10 cellular contexts compared by ENCODE assay signal in the genomic region with DNA sequence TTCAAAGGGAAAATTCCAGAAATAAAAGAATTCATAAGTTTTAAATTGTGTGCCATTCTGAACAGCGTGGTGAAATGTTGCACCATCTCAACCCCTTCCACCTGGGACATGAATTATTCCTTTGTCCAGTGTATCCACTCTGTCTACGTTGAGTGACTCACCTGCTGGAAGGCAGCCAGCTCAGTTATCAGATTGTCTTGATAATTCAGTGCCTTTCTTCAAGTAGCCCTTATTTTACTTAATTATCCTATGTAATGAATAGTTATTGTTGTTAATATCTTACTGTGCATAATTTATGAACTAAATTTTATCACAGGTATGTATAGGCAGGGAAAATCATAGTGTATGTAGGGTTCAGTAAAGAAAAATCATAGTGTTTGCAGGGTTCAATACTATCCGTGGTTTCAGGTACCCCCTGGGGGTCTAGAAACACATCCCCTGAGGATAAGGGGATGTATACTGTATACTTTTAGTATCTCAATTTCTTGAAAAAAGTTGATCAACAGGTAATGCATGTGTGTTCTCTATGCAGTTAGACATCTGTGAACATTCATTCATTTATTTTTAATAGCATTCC. TPM values are rescaled to one million over a fixed set of nuclear protein-coding genes. Genes with fewer than 3 reads are reported as not detected.
A peak's percentile ranks its signal among the peaks of the same experiment; 100 is the strongest.
DNase-seq lines count a peak whose midpoint lies in the region; ATAC-seq and TF ChIP-seq lines count a peak whose summit lies in the region.
"Had no signal": no experiment of that assay in that cellular context is flagged by ENCODE, and none has a peak within 500 bp of the region (broad histone marks: within the 10 kb centered on the region; RNA-seq: fewer than 3 reads in every experiment).

No MANE protein-coding gene starts in this region.

- no peaks in the 10 kb centered on the region for H3K36me3 Mint-ChIP-seq in natural killer cell

- H3K4me2 ChIP-seq in PC-9 = peak overlapping the region; percentile 73

- no peak overlapping the region for H3K4me3 Mint-ChIP-seq in natural killer cell
- H3K4me3 Mint-ChIP-seq: stimulated activated naive CD8-positive, alpha-beta T cell treated with anti-CD3 and anti-CD28 coated beads, Interleukin-15, Interleukin-2, amounts not matched to agents 100 ng/mL and 50 ng/mL, for 24 hours had no signal

- H3F3A ChIP-seq in PC-9 (ENCODE audit: insufficient read depth, low read depth) = no peaks in the 10 kb centered on the region; the same call in 1 of the 2 replicates

- no peak for TF ChIP-seq EP300 in gastroesophageal sphincter (IDR thresholded peaks at IDR 0.05)

- intact Hi-C loops in PC-9 (cut with micrococcal nuclease; ENCODE audit: unreplicated experiment) (no loop called here), mucosa of descending colon (cut with DNase I, micrococcal nuclease) (no loop called here), ascending aorta (cut with DNase I) (no loop called here), natural killer cell (cut with micrococcal nuclease) (no loop called here)

- TF ChIP-seq POLR2A in gastroesophageal sphincter (IDR thresholded peaks at IDR 0.05) = no peak

- CTCF ChIA-PET in PC-9 (lab: Charles Lee) = interaction anchor here (0.6 kb wide), 1 partner anchor 1682 kb away, joined by 3 read pairs; no protein-coding TSS in a partner anchor

- H3K27ac ChIP-seq in PC-9 (peak overlapping the region; percentile 85), ascending aorta (no peak overlapping the region), caudate nucleus (ENCODE audit: low read depth, low read length) (no peak overlapping the region), gastroesophageal sphincter (no peak overlapping the region)
- H3K27ac ChIP-seq: SJSA1 had no signal

- H3K9me3 ChIP-seq in PC-9 (ENCODE audit: insufficient read depth, low read depth) (peaks cover 7% of the 10 kb centered on the region; the same call in 1 of the 2 replicates), mucosa of descending colon (no peaks in the 10 kb centered on the region), ascending aorta (no peaks in the 10 kb centered on the region), gastroesophageal sphincter (no peaks in the 10 kb centered on the region)
- H3K9me3 ChIP-seq: SJSA1 had no signal

- no TSS peak for BruUV-seq in PC-9 (replicated peaks; lab: Mats Ljungman, UMichigan)

- no peak overlapping the region for H3K27ac Mint-ChIP-seq in natural killer cell
- H3K27ac Mint-ChIP-seq: stimulated activated naive CD8-positive, alpha-beta T cell treated with anti-CD3 and anti-CD28 coated beads, Interleukin-15, Interleukin-2, amounts not matched to agents 100 ng/mL and 50 ng/mL, for 24 hours had no signal

- peaks cover 13% of the 10 kb centered on the region for H3K4me1 ChIP-seq in PC-9 (replicated peaks; ENCODE audit: insufficient read depth)
- no peaks in the 10 kb centered on the region for H3K4me1 ChIP-seq in mucosa of descending colon (ENCODE audit: low read depth)
- H3K4me1 ChIP-seq in ascending aorta = no peaks in the 10 kb centered on the region
- H3K4me1 ChIP-seq in gastroesophageal sphincter = no peaks in the 10 kb centered on the region
- H3K4me1 ChIP-seq: SJSA1 had no signal

- H3K79me2 ChIP-seq in PC-9 (ENCODE audit: low read depth) = no peaks in the 10 kb centered on the region

- peak overlapping the region; percentile 74 for H2AFZ ChIP-seq in PC-9

- TF ChIP-seq CTCF in PC-9 (conservative IDR thresholded peaks at IDR 0.05) (no peak), mucosa of descending colon (IDR thresholded peaks at IDR 0.05) (no peak), ascending aorta (IDR thresholded peaks at IDR 0.05) (no peak), natural killer cell (IDR thresholded peaks at IDR 0.05) (no peak), gastroesophageal sphincter (IDR thresholded peaks at IDR 0.05) (no peak)

- H3K27me3 Mint-ChIP-seq in natural killer cell (ENCODE audit: low read depth in 2 of 2) = peaks cover 14 to 33% of the 10 kb centered on the region in 2 donors

- WGBS in gastroesophageal sphincter (ENCODE audit: low coverage in 1 of 2), 2 donors = 61 to 66% methylated on average over 2 to 3 of the region's 3 CpGs

- no peaks in the 10 kb centered on the region for H3K9me3 Mint-ChIP-seq in natural killer cell
- H3K9me3 Mint-ChIP-seq: stimulated activated naive CD8-positive, alpha-beta T cell treated with anti-CD3 and anti-CD28 coated beads, Interleukin-15, Interleukin-2, amounts not matched to agents 100 ng/mL and 50 ng/mL, for 24 hours had no signal

- POLR2A ChIA-PET in PC-9 (lab: Charles Lee; ENCODE audit: unreplicated experiment) = no interaction called here

- no peaks in the 10 kb centered on the region for H3K9me2 ChIP-seq in PC-9 (ENCODE audit: insufficient read depth)

- H3K4me3 ChIP-seq in PC-9 (peak overlapping the region; percentile 30; the same call in 1 of the 2 replicates), mucosa of descending colon (no peak overlapping the region), ascending aorta (no peak overlapping the region), gastroesophageal sphincter (no peak overlapping the region)
- H3K4me3 ChIP-seq: SJSA1 had no signal

- DNase-seq in PC-9 = peak; percentile 78 to 88
- DNase-seq in mucosa of descending colon = peak in 2 of 3 donors; percentile 41 to 67
- DNase-seq in ascending aorta (ENCODE audit: low spot score in 2 of 2) = no peak
- DNase-seq in natural killer cell = no peak
- DNase-seq in caudate nucleus (lab: John Stamatoyannopoulos, UW) = no peak

- H3K4me1 Mint-ChIP-seq in natural killer cell = no peaks in the 10 kb centered on the region

- no peaks in the 10 kb centered on the region for H4K20me1 ChIP-seq in PC-9 (ENCODE audit: insufficient read depth)

- H3K27me3 ChIP-seq in PC-9 (ENCODE audit: insufficient read depth, low read depth) (no peaks in the 10 kb centered on the region), ascending aorta (no peaks in the 10 kb centered on the region), gastroesophageal sphincter (no peaks in the 10 kb centered on the region)

- ATAC-seq in GM19025 (IDR thresholded peaks at IDR 0.05; ENCODE audit: low read depth, unreplicated experiment) (peak; percentile 38), HG02973 (IDR thresholded peaks at IDR 0.05; ENCODE audit: unreplicated experiment) (peak; percentile 21), mucosa of descending colon (peak; percentile 78), natural killer cell (no peak), gastroesophageal sphincter (no peak)

- H3K36me3 ChIP-seq in PC-9 (ENCODE audit: low read depth) (no peaks in the 10 kb centered on the region), mucosa of descending colon (ENCODE audit: low read depth) (no peaks in the 10 kb centered on the region), ascending aorta (no peaks in the 10 kb centered on the region), gastroesophageal sphincter (no peaks in the 10 kb centered on the region)
- H3K36me3 ChIP-seq: SJSA1 had no signal

RNA-seq across cellular contexts. Expression of gene PCTP, which starts 7.7 kb away (rescaled TPM):
- 16.0 and 17.3 TPM in 2 replicates for total RNA-seq in PC-9 (2021)
- total RNA-seq in mucosa of descending colon = 10 to 100 TPM; 25.8 to 41.2 (median 28.6) TPM
- 17.8 TPM for total RNA-seq in ascending aorta
- total RNA-seq in natural killer cell = 1 to 10 TPM; 6.3 to 9.5 (median 9.2) TPM
- total RNA-seq in gastroesophageal sphincter = 10 to 100 TPM; 11.3 to 27.3 (median 18.8) TPM

RNA-seq across cellular contexts. Expression of gene TMEM100, which starts 20.5 kb away (rescaled TPM):
- total RNA-seq in PC-9 (2021) (not detected in 2 replicates), mucosa of descending colon (10 to 100 TPM in 1 of 3 donors, 1 to 10 TPM in 2; 2.8 to 14.2 (median 7.5) TPM), ascending aorta (1.7 TPM), natural killer cell (not detected), gastroesophageal sphincter (10 to 100 TPM in 2 of 4 donors, 1 to 10 TPM in 2; 3.7 to 63.8 (median 10.4) TPM)

Comparison
In these comparisons a context has a peak if more than half of its experiments do, and no peak if none do; other contexts are left out.
1. ATAC-seq: peak in GM19025 (single experiment), HG02973 (single experiment) and mucosa of descending colon (single experiment); none in natural killer cell (0 of 3) and gastroesophageal sphincter (single experiment).
2. DNase-seq: peak in PC-9 (2 of 2) and mucosa of descending colon (2 of 3); none in ascending aorta (0 of 2), natural killer cell (single experiment) and caudate nucleus (0 of 61).